ENCODE assay signal across 1 cellular context in the genomic region with DNA sequence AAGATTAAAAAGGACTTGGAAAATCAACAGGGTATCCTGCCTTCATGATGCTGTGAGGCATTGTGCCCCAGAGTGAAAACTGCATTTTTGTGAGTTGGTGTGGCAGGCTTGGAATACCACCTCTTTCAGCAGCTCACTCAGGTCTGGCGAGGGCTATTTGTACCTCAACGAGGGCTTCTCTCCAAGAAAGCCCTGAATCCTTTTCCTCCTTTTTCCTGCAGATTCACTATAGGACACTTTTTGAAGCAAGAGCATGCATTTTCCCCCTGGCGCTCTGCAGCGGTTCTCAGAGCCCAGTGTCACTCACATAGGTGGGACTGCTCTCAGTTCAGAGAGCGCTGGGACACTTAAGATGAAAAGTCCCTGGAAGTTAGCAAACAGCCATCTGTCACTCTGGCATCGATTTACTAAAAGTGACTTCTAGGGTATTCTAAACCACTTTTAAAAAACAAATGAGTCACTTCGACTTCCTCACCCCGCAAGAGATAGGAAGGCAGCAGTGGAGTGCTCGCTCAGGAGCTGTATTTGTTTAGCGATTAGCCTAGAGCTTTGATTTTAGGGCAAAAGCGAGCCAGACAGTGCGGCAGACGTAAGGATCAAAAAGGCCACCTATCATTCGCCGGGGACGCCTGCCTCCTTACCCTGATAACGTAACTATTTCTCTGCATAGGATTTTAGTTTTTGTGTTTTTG.
A peak's percentile ranks its signal among the peaks of the same experiment; 100 is the strongest.
TF ChIP-seq lines count a peak whose summit lies in the region.

No MANE protein-coding gene starts in this region.

TF ChIP-seq in HepG2, 621 proteins besides CTCF, POLR2A, EP300 and RAD21 (continued from another document and continues in another):
- TF ChIP-seq TRIM24 (CRISPR knock-in tag; IDR thresholded peaks at IDR 0.05) (0 out of 2 replicates have a peak, but pooled peaks have one; percentile 7), SIN3B (IDR thresholded peaks at IDR 0.05; ENCODE audit: low read length) (no peak), MZF1 (CRISPR knock-in tag; IDR thresholded peaks at IDR 0.05; ENCODE audit: borderline replicate concordance) (no peak), NFYC (CRISPR knock-in tag; IDR thresholded peaks at IDR 0.05) (peak; percentile 34; the same call in 1 of the 2 replicates), BORCS8-MEF2B (CRISPR knock-in tag; IDR thresholded peaks at IDR 0.05) (no peak), NCOA5 (CRISPR knock-in tag; IDR thresholded peaks at IDR 0.05) (no peak), MIER2 (CRISPR knock-in tag; IDR thresholded peaks at IDR 0.05) (no peak; the same call in 1 of the 2 replicates), RFX1 (IDR thresholded peaks at IDR 0.05) (no peak), PRPF4 (IDR thresholded peaks at IDR 0.05; ENCODE audit: low read depth, low read length, poor library complexity, severe bottlenecking) (no peak), CEBPB (IDR thresholded peaks at IDR 0.05; ENCODE audit: borderline replicate concordance, low read depth, low read length) (no peak), HIVEP1 (CRISPR knock-in tag; IDR thresholded peaks at IDR 0.05) (no peak), ZBTB20 (CRISPR knock-in tag; IDR thresholded peaks at IDR 0.05; ENCODE audit: borderline replicate concordance, low read depth) (no peak), ZFP62 (CRISPR knock-in tag; IDR thresholded peaks at IDR 0.05) (no peak), ZNF660 (CRISPR knock-in tag; IDR thresholded peaks at IDR 0.05; ENCODE audit: borderline replicate concordance, low read depth) (no peak), MIER3 (CRISPR knock-in tag; IDR thresholded peaks at IDR 0.05; ENCODE audit: borderline replicate concordance) (peak; percentile 66; the same call in 1 of the 2 replicates), ONECUT2 (CRISPR knock-in tag; IDR thresholded peaks at IDR 0.05) (peak; percentile 96), ZNF879 (CRISPR knock-in tag; IDR thresholded peaks at IDR 0.05) (no peak), RBFOX2 (IDR thresholded peaks at IDR 0.05; ENCODE audit: low read depth, low read length) (no peak), TEAD3 (CRISPR knock-in tag; optimal IDR thresholded peaks at IDR 0.05; ENCODE audit: borderline replicate concordance) (peak; percentile 33), ZNF749 (CRISPR knock-in tag; IDR thresholded peaks at IDR 0.05; ENCODE audit: borderline replicate concordance) (no peak), ZNF317 (CRISPR knock-in tag; IDR thresholded peaks at IDR 0.05) (peak; percentile 39; the same call in 1 of the 2 replicates), NFKB2 (CRISPR knock-in tag; IDR thresholded peaks at IDR 0.05; ENCODE audit: borderline replicate concordance) (no peak), TBL1XR1 (IDR thresholded peaks at IDR 0.05; ENCODE audit: borderline replicate concordance, low read length, partially characterized antibody) (peak; percentile 75), KDM5B (CRISPR knock-in tag; IDR thresholded peaks at IDR 0.05; ENCODE audit: borderline replicate concordance) (no peak), KLF6 (CRISPR knock-in tag; IDR thresholded peaks at IDR 0.05) (no peak), ZNF30 (CRISPR knock-in tag; IDR thresholded peaks at IDR 0.05) (no peak)
- TF ChIP-seq, protein P1, sequence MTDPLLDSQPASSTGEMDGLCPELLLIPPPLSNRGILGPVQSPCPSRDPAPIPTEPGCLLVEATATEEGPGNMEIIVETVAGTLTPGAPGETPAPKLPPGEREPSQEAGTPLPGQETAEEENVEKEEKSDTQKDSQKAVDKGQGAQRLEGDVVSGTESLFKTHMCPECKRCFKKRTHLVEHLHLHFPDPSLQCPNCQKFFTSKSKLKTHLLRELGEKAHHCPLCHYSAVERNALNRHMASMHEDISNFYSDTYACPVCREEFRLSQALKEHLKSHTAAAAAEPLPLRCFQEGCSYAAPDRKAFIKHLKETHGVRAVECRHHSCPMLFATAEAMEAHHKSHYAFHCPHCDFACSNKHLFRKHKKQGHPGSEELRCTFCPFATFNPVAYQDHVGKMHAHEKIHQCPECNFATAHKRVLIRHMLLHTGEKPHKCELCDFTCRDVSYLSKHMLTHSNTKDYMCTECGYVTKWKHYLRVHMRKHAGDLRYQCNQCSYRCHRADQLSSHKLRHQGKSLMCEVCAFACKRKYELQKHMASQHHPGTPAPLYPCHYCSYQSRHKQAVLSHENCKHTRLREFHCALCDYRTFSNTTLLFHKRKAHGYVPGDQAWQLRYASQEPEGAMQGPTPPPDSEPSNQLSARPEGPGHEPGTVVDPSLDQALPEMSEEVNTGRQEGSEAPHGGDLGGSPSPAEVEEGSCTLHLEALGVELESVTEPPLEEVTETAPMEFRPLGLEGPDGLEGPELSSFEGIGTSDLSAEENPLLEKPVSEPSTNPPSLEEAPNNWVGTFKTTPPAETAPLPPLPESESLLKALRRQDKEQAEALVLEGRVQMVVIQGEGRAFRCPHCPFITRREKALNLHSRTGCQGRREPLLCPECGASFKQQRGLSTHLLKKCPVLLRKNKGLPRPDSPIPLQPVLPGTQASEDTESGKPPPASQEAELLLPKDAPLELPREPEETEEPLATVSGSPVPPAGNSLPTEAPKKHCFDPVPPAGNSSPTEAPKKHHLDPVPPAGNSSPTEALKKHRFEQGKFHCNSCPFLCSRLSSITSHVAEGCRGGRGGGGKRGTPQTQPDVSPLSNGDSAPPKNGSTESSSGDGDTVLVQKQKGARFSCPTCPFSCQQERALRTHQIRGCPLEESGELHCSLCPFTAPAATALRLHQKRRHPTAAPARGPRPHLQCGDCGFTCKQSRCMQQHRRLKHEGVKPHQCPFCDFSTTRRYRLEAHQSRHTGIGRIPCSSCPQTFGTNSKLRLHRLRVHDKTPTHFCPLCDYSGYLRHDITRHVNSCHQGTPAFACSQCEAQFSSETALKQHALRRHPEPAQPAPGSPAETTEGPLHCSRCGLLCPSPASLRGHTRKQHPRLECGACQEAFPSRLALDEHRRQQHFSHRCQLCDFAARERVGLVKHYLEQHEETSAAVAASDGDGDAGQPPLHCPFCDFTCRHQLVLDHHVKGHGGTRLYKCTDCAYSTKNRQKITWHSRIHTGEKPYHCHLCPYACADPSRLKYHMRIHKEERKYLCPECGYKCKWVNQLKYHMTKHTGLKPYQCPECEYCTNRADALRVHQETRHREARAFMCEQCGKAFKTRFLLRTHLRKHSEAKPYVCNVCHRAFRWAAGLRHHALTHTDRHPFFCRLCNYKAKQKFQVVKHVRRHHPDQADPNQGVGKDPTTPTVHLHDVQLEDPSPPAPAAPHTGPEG (CRISPR knock-in tag; IDR thresholded peaks at IDR 0.05), result 0 out of 2 replicates have a peak, but pooled peaks have one; percentile 46
- TF ChIP-seq, protein P2, sequence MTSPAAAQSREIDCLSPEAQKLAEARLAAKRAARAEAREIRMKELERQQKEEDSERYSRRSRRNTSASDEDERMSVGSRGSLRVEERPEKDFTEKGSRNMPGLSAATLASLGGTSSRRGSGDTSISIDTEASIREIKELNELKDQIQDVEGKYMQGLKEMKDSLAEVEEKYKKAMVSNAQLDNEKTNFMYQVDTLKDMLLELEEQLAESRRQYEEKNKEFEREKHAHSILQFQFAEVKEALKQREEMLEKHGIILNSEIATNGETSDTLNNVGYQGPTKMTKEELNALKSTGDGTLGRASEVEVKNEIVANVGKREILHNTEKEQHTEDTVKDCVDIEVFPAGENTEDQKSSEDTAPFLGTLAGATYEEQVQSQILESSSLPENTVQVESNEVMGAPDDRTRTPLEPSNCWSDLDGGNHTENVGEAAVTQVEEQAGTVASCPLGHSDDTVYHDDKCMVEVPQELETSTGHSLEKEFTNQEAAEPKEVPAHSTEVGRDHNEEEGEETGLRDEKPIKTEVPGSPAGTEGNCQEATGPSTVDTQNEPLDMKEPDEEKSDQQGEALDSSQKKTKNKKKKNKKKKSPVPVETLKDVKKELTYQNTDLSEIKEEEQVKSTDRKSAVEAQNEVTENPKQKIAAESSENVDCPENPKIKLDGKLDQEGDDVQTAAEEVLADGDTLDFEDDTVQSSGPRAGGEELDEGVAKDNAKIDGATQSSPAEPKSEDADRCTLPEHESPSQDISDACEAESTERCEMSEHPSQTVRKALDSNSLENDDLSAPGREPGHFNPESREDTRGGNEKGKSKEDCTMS (CRISPR knock-in tag; conservative IDR thresholded peaks at IDR 0.05), result no peak
- TF ChIP-seq, protein P3, sequence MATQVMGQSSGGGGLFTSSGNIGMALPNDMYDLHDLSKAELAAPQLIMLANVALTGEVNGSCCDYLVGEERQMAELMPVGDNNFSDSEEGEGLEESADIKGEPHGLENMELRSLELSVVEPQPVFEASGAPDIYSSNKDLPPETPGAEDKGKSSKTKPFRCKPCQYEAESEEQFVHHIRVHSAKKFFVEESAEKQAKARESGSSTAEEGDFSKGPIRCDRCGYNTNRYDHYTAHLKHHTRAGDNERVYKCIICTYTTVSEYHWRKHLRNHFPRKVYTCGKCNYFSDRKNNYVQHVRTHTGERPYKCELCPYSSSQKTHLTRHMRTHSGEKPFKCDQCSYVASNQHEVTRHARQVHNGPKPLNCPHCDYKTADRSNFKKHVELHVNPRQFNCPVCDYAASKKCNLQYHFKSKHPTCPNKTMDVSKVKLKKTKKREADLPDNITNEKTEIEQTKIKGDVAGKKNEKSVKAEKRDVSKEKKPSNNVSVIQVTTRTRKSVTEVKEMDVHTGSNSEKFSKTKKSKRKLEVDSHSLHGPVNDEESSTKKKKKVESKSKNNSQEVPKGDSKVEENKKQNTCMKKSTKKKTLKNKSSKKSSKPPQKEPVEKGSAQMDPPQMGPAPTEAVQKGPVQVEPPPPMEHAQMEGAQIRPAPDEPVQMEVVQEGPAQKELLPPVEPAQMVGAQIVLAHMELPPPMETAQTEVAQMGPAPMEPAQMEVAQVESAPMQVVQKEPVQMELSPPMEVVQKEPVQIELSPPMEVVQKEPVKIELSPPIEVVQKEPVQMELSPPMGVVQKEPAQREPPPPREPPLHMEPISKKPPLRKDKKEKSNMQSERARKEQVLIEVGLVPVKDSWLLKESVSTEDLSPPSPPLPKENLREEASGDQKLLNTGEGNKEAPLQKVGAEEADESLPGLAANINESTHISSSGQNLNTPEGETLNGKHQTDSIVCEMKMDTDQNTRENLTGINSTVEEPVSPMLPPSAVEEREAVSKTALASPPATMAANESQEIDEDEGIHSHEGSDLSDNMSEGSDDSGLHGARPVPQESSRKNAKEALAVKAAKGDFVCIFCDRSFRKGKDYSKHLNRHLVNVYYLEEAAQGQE (IDR thresholded peaks at IDR 0.05; ENCODE audit: borderline replicate concordance in 1 of 2, low read depth in 1 of 2, low read length in 2 of 2), result peak in 1 of 2 experiments; percentile 75; a peak in 1 of 4 replicates
- TF ChIP-seq, protein P4, sequence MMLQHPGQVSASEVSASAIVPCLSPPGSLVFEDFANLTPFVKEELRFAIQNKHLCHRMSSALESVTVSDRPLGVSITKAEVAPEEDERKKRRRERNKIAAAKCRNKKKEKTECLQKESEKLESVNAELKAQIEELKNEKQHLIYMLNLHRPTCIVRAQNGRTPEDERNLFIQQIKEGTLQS (CRISPR knock-in tag; IDR thresholded peaks at IDR 0.05), result peak; percentile 89
- TF ChIP-seq, protein P5, sequence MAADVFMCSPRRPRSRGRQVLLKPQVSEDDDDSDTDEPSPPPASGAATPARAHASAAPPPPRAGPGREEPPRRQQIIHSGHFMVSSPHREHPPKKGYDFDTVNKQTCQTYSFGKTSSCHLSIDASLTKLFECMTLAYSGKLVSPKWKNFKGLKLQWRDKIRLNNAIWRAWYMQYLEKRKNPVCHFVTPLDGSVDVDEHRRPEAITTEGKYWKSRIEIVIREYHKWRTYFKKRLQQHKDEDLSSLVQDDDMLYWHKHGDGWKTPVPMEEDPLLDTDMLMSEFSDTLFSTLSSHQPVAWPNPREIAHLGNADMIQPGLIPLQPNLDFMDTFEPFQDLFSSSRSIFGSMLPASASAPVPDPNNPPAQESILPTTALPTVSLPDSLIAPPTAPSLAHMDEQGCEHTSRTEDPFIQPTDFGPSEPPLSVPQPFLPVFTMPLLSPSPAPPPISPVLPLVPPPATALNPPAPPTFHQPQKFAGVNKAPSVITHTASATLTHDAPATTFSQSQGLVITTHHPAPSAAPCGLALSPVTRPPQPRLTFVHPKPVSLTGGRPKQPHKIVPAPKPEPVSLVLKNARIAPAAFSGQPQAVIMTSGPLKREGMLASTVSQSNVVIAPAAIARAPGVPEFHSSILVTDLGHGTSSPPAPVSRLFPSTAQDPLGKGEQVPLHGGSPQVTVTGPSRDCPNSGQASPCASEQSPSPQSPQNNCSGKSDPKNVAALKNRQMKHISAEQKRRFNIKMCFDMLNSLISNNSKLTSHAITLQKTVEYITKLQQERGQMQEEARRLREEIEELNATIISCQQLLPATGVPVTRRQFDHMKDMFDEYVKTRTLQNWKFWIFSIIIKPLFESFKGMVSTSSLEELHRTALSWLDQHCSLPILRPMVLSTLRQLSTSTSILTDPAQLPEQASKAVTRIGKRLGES (CRISPR knock-in tag; IDR thresholded peaks at IDR 0.05; ENCODE audit: borderline replicate concordance), result no peak
- TF ChIP-seq, protein P6, sequence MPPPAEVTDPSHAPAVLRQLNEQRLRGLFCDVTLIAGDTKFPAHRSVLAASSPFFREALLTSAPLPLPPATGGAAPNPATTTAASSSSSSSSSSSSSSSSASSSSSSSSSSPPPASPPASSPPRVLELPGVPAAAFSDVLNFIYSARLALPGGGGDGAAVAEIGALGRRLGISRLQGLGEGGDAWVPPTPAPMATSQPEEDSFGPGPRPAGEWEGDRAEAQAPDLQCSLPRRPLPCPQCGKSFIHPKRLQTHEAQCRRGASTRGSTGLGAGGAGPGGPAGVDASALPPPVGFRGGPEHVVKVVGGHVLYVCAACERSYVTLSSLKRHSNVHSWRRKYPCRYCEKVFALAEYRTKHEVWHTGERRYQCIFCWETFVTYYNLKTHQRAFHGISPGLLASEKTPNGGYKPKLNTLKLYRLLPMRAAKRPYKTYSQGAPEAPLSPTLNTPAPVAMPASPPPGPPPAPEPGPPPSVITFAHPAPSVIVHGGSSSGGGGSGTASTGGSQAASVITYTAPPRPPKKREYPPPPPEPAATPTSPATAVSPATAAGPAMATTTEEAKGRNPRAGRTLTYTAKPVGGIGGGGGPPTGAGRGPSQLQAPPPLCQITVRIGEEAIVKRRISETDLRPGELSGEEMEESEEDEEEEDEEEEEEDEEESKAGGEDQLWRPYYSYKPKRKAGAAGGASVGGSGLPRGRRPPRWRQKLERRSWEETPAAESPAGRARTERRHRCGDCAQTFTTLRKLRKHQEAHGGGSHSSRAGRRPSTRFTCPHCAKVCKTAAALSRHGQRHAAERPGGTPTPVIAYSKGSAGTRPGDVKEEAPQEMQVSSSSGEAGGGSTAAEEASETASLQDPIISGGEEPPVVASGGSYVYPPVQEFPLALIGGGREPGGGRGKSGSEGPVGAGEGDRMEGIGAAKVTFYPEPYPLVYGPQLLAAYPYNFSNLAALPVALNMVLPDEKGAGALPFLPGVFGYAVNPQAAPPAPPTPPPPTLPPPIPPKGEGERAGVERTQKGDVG (CRISPR knock-in tag; IDR thresholded peaks at IDR 0.05; ENCODE audit: borderline replicate concordance), result no peak
- TF ChIP-seq, protein P7, sequence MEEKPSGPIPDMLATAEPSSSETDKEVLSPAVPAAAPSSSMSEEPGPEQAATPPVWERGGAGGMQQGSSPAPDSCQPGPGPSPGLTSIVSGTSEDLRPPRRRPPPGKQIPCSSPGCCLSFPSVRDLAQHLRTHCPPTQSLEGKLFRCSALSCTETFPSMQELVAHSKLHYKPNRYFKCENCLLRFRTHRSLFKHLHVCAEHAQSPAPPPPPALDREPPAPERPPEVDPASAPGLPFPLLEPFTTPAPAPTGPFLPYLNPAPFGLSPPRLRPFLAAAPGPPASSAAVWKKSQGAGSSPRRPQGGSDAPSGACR (CRISPR knock-in tag; IDR thresholded peaks at IDR 0.05), result no peak
- TF ChIP-seq, protein P8, sequence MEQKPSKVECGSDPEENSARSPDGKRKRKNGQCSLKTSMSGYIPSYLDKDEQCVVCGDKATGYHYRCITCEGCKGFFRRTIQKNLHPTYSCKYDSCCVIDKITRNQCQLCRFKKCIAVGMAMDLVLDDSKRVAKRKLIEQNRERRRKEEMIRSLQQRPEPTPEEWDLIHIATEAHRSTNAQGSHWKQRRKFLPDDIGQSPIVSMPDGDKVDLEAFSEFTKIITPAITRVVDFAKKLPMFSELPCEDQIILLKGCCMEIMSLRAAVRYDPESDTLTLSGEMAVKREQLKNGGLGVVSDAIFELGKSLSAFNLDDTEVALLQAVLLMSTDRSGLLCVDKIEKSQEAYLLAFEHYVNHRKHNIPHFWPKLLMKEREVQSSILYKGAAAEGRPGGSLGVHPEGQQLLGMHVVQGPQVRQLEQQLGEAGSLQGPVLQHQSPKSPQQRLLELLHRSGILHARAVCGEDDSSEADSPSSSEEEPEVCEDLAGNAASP (CRISPR knock-in tag; IDR thresholded peaks at IDR 0.05; ENCODE audit: borderline replicate concordance), result peak; percentile 61; the same call in 1 of the 2 replicates
